2 cellular contexts compared by ENCODE assay signal in genomic region chr20:34711813-34712430, GRCh38.
TF ChIP-seq lines count a peak whose summit lies in the region.

No MANE protein-coding gene starts in this region.

TF ChIP-seq in IMR-90, 13 proteins besides CTCF, POLR2A, EP300 and RAD21:
- TF ChIP-seq NFE2L2 (IDR thresholded peaks at IDR 0.05; ENCODE audit: low read depth, low read length) (no peak), ELK1 (IDR thresholded peaks at IDR 0.05; ENCODE audit: borderline replicate concordance, low read depth, low read length) (no peak)

TF ChIP-seq in K562, 482 proteins besides CTCF, POLR2A, EP300 and RAD21:
- no peak for TF ChIP-seq ZNF3 (CRISPR knock-in tag; IDR thresholded peaks at IDR 0.05)
- TF ChIP-seq GTF2E2 (tag; IDR thresholded peaks at IDR 0.05), result 0 out of 2 replicates have a peak, but pooled peaks have one; percentile 2
- no peak for TF ChIP-seq HDGF (IDR thresholded peaks at IDR 0.05)
